19 cellular contexts compared by ENCODE assay signal in genomic region chr21:45150630-45151265, GRCh38.
A peak's percentile ranks its signal among the peaks of the same experiment; 100 is the strongest.
DNase-seq lines count a peak whose midpoint lies in the region; ATAC-seq and TF ChIP-seq lines count a peak whose summit lies in the region.
"Had no signal": no experiment of that assay in that cellular context is flagged by ENCODE, and none has a peak within 500 bp of the region (broad histone marks: within the 10 kb centered on the region; RNA-seq: fewer than 3 reads in every experiment).

No MANE protein-coding gene starts in this region.

- no peak for ATAC-seq in activated T-cell treated with anti-CD3 and anti-CD28 coated beads, Interleukin-2, amount 50 U/mL, for 4 hours
- ATAC-seq in RWPE2 (ENCODE audit: low read depth) (peak; percentile 19; the same call in 1 of the 3 replicates), HG03135 (IDR thresholded peaks at IDR 0.05; ENCODE audit: unreplicated experiment) (no peak), HG02571 (IDR thresholded peaks at IDR 0.05; ENCODE audit: unreplicated experiment) (no peak)
- ATAC-seq in stimulated activated naive B cell treated with anti-CD40 and anti-IgM and Interleukin-4, amounts not matched to agents 10 μg/mL and 1 μg/mL and 100 μg/mL, for 72 hours (replicated peaks) = no peak
- ATAC-seq: effector memory CD8-positive, alpha-beta T cell had no signal

- H3K27me3 ChIP-seq in RWPE2 (ENCODE audit: insufficient read depth, poor library complexity, severe bottlenecking) = no peaks in the 10 kb centered on the region
- H3K27me3 ChIP-seq: suprapubic skin had no signal

- intact Hi-C loops in lower leg skin (cut with DNase I; ENCODE audit: low total_unique reads) = no loop called here

- TF ChIP-seq POLR2A in lower leg skin (IDR thresholded peaks at IDR 0.05) = no peak

- no peak overlapping the region for H3K4me3 Mint-ChIP-seq in activated T-cell treated with anti-CD3 and anti-CD28 coated beads, Interleukin-2, amount 50 U/mL, for 24 hours
- H3K4me3 Mint-ChIP-seq in activated T-cell treated with anti-CD3 and anti-CD28 coated beads, Interleukin-2, amount 50 U/mL, for 4 hours = no peak overlapping the region
- H3K4me3 Mint-ChIP-seq in stimulated activated naive B cell treated with anti-CD40 and anti-IgM and Interleukin-4, amounts not matched to agents 10 μg/mL and 1 μg/mL and 100 μg/mL, for 72 hours = peak overlapping the region in 1 of 2 donors; percentile 27
- H3K4me3 Mint-ChIP-seq: CD4-positive, CD25-positive, alpha-beta regulatory T cell; effector memory CD8-positive, alpha-beta T cell had no signal

- peak overlapping the region; percentile 45 for H3K27ac Mint-ChIP-seq in activated T-cell treated with anti-CD3 and anti-CD28 coated beads, Interleukin-2, amount 50 U/mL, for 24 hours
- peak overlapping the region; percentile 71 for H3K27ac Mint-ChIP-seq in stimulated activated naive B cell treated with anti-CD40 and anti-IgM and Interleukin-4, amounts not matched to agents 10 μg/mL and 1 μg/mL and 100 μg/mL, for 72 hours

- no peaks in the 10 kb centered on the region for H3K27me3 Mint-ChIP-seq in activated T-cell treated with anti-CD3 and anti-CD28 coated beads, Interleukin-2, amount 50 U/mL, for 24 hours
- no peaks in the 10 kb centered on the region for H3K27me3 Mint-ChIP-seq in activated T-cell treated with anti-CD3 and anti-CD28 coated beads, Interleukin-2, amount 50 U/mL, for 4 hours (ENCODE audit: low read depth)
- no peaks in the 10 kb centered on the region for H3K27me3 Mint-ChIP-seq in stimulated activated naive B cell treated with anti-CD40 and anti-IgM and Interleukin-4, amounts not matched to agents 10 μg/mL and 1 μg/mL and 100 μg/mL, for 72 hours
- H3K27me3 Mint-ChIP-seq: CD4-positive, CD25-positive, alpha-beta regulatory T cell; effector memory CD8-positive, alpha-beta T cell had no signal

- peaks cover 41% of the 10 kb centered on the region for H3K4me1 Mint-ChIP-seq in activated T-cell treated with anti-CD3 and anti-CD28 coated beads, Interleukin-2, amount 50 U/mL, for 24 hours (ENCODE audit: low read depth)
- peaks cover 41% of the 10 kb centered on the region for H3K4me1 Mint-ChIP-seq in activated T-cell treated with anti-CD3 and anti-CD28 coated beads, Interleukin-2, amount 50 U/mL, for 4 hours (ENCODE audit: low read depth)
- H3K4me1 Mint-ChIP-seq in stimulated activated naive B cell treated with anti-CD40 and anti-IgM and Interleukin-4, amounts not matched to agents 10 μg/mL and 1 μg/mL and 100 μg/mL, for 72 hours = peaks cover 27 to 65% of the 10 kb centered on the region in 2 donors

- H3K4me3 ChIP-seq in RWPE2 (ENCODE audit: severe bottlenecking) = no peak overlapping the region
- no peak overlapping the region for H3K4me3 ChIP-seq in lower leg skin (ENCODE audit: low read depth, poor library complexity, severe bottlenecking)
- H3K4me3 ChIP-seq: suprapubic skin had no signal

- WGBS in lower leg skin, 2 donors = 79 to 90% methylated on average over 7 of the region's 7 CpGs

- peak; percentile 26 for DNase-seq in activated T-cell treated with anti-CD3 and anti-CD28 coated beads, Interleukin-2, amount 50 U/mL, for 24 hours
- no peak for DNase-seq in activated T-cell treated with anti-CD3 and anti-CD28 coated beads, Interleukin-2, amount 50 U/mL, for 4 hours
- no peak for DNase-seq in RWPE2 (ENCODE audit: low spot score)
- DNase-seq in lower leg skin (ENCODE audit: low spot score in 2 of 2) = peak; percentile 12 to 74
- no peak for DNase-seq in stimulated activated naive B cell treated with anti-CD40 and anti-IgM and Interleukin-4, amounts not matched to agents 10 μg/mL and 1 μg/mL and 100 μg/mL, for 72 hours
- no peak for DNase-seq in central memory CD4-positive, alpha-beta T cell
- DNase-seq: ACHN; activated CD4-positive, alpha-beta T cell treated with anti-CD3 and anti-CD28 coated beads for 1 hour; activated naive CD4-positive, alpha-beta T cell treated with anti-CD3 and anti-CD28 coated beads, Interleukin-2, amount 50 U/mL, for 16 hours; CD4-positive, CD25-positive, alpha-beta regulatory T cell; cerebellar nuclear complex; DMS79 treated with DMSO at 0.1 percent for 48 hours; effector memory CD8-positive, alpha-beta T cell; HCEC 1CT; mesenchymal stem cell had no signal

- H3K4me1 ChIP-seq in RWPE2 (ENCODE audit: insufficient read depth, poor library complexity, severe bottlenecking) = no peaks in the 10 kb centered on the region

- no peaks in the 10 kb centered on the region for H3K36me3 ChIP-seq in RWPE2 (ENCODE audit: low read depth)

- H3K9me3 Mint-ChIP-seq in activated T-cell treated with anti-CD3 and anti-CD28 coated beads, Interleukin-2, amount 50 U/mL, for 24 hours = no peaks in the 10 kb centered on the region
- H3K9me3 Mint-ChIP-seq in activated T-cell treated with anti-CD3 and anti-CD28 coated beads, Interleukin-2, amount 50 U/mL, for 4 hours = no peaks in the 10 kb centered on the region
- peaks cover 3 to 4% of the 10 kb centered on the region in 2 donors for H3K9me3 Mint-ChIP-seq in stimulated activated naive B cell treated with anti-CD40 and anti-IgM and Interleukin-4, amounts not matched to agents 10 μg/mL and 1 μg/mL and 100 μg/mL, for 72 hours
- H3K9me3 Mint-ChIP-seq: effector memory CD8-positive, alpha-beta T cell had no signal

- no peaks in the 10 kb centered on the region for H3K9me3 ChIP-seq in RWPE2 (ENCODE audit: severe bottlenecking)
- H3K9me3 ChIP-seq: suprapubic skin had no signal

- no peak overlapping the region for H3K27ac ChIP-seq in RWPE2 (ENCODE audit: poor library complexity, severe bottlenecking)
- H3K27ac ChIP-seq: HL-60, suprapubic skin had no signal

- TF ChIP-seq CTCF in RWPE2 (IDR thresholded peaks at IDR 0.05; ENCODE audit: poor library complexity, severe bottlenecking) (no peak), lower leg skin (IDR thresholded peaks at IDR 0.05) (no peak)

- peaks cover 21% of the 10 kb centered on the region for H3K36me3 Mint-ChIP-seq in activated T-cell treated with anti-CD3 and anti-CD28 coated beads, Interleukin-2, amount 50 U/mL, for 24 hours (ENCODE audit: low read depth)
- peaks cover 7% of the 10 kb centered on the region for H3K36me3 Mint-ChIP-seq in activated T-cell treated with anti-CD3 and anti-CD28 coated beads, Interleukin-2, amount 50 U/mL, for 4 hours (ENCODE audit: insufficient read depth)
- peaks cover 33 to 55% of the 10 kb centered on the region in 2 donors for H3K36me3 Mint-ChIP-seq in stimulated activated naive B cell treated with anti-CD40 and anti-IgM and Interleukin-4, amounts not matched to agents 10 μg/mL and 1 μg/mL and 100 μg/mL, for 72 hours

Comparison
In these comparisons a context has a peak if more than half of its experiments do, and no peak if none do; other contexts are left out.
1. DNase-seq: peak in activated T-cell treated with anti-CD3 and anti-CD28 coated beads, Interleukin-2, amount 50 U/mL, for 24 hours (single experiment) and lower leg skin (2 of 2); none in activated T-cell treated with anti-CD3 and anti-CD28 coated beads, Interleukin-2, amount 50 U/mL, for 4 hours (single experiment), RWPE2 (single experiment), stimulated activated naive B cell treated with anti-CD40 and anti-IgM and Interleukin-4, amounts not matched to agents 10 μg/mL and 1 μg/mL and 100 μg/mL, for 72 hours (single experiment) and central memory CD4-positive, alpha-beta T cell (single experiment).